In the genomic region with DNA sequence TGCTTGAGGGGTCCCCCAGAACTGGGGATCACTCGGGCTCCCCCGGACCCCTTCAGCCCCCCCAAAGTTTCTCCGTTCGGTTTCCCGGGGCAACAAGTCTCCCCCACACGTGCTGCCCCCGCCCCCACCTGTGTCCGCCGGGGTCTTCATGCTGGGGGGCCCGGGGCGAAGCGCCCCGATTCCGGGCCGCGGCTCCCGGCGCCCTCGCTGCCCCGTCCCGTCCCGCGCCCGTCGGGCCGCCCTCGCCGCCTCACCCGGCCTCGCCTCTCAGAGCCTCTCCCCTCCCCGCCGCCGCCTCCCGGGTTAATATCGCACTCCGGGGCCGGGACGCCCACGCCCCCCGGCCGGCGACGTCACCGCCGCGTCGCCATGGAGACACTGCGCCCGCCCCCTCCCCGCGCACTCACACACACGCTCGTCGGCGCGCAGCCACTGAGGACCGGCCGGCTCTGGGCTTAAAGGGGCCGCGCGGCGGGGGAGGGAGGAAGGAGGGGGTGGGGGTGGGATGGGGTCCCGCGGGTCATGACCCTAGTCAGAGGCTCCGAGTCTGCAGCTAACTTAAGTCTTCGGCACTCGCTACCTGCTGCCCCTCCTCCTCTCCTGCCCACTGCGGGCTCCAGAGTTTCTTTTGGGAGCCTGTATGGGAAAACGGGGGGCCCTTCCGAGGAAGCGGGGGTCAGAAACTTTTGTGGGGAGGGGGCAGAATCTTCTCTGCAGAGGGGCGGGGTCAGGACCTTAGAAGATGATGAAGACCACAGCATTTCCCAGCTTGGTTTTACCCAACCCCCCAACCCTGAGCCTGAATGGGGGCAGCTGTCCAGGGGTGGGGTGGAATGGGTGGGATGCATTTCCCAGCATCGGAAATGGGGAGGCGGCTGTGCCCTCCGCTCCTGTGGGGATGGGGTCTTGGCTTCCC, we compare ENCODE assay signal across 1 cellular context.
TF ChIP-seq lines count a peak whose summit lies in the region.

A gene (minus strand): TSS at position 279 of the 916 bp plus-strand sequence. CDS start 129 bp downstream, at position 150.

TF ChIP-seq in K562, 482 proteins besides CTCF, POLR2A, EP300 and RAD21 (continued from another document and continues in another):
- TF ChIP-seq, protein P1, sequence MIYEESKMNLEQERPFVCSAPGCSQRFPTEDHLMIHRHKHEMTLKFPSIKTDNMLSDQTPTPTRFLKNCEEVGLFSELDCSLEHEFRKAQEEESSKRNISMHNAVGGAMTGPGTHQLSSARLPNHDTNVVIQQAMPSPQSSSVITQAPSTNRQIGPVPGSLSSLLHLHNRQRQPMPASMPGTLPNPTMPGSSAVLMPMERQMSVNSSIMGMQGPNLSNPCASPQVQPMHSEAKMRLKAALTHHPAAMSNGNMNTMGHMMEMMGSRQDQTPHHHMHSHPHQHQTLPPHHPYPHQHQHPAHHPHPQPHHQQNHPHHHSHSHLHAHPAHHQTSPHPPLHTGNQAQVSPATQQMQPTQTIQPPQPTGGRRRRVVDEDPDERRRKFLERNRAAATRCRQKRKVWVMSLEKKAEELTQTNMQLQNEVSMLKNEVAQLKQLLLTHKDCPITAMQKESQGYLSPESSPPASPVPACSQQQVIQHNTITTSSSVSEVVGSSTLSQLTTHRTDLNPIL (CRISPR knock-in tag; IDR thresholded peaks at IDR 0.05) = no peak
- TF ChIP-seq CHD1 (IDR thresholded peaks at IDR 0.05; ENCODE audit: low read length) (peak; percentile 63), CEBPG (CRISPR knock-in tag; IDR thresholded peaks at IDR 0.05) (no peak), CEBPG (tag; conservative IDR thresholded peaks at IDR 0.05 in 1 of 2, IDR thresholded peaks at IDR 0.05 in 1 of 2) (no peak), ERF (CRISPR knock-in tag; IDR thresholded peaks at IDR 0.05) (no peak), KAT8 (IDR thresholded peaks at IDR 0.05; ENCODE audit: low read depth) (no peak), ZBTB1 (CRISPR knock-in tag; IDR thresholded peaks at IDR 0.05; ENCODE audit: borderline replicate concordance, low read depth) (no peak), TAF7 (tag; IDR thresholded peaks at IDR 0.05) (no peak), ZFP30 (CRISPR knock-in tag; IDR thresholded peaks at IDR 0.05; ENCODE audit: borderline replicate concordance) (no peak), POLR2G (IDR thresholded peaks at IDR 0.05; ENCODE audit: low read depth, low read length) (peak; percentile 94), XRCC5 (IDR thresholded peaks at IDR 0.05; ENCODE audit: low read depth, low read length) (no peak), MCM3 (IDR thresholded peaks at IDR 0.05) (no peak), SMARCC2 (IDR thresholded peaks at IDR 0.05; ENCODE audit: low read depth) (no peak), DACH1 (IDR thresholded peaks at IDR 0.05; ENCODE audit: partially characterized antibody) (no peak), GTF2E2 (tag; IDR thresholded peaks at IDR 0.05) (no peak), EGR1 (conservative IDR thresholded peaks at IDR 0.05) (peak; percentile 98), HDAC8 (tag; IDR thresholded peaks at IDR 0.05) (no peak), PURB (CRISPR knock-in tag; IDR thresholded peaks at IDR 0.05; ENCODE audit: low read depth) (no peak), PRPF4 (IDR thresholded peaks at IDR 0.05; ENCODE audit: insufficient read depth, low read depth, low read length, poor library complexity, severe bottlenecking) (no peak), ZC3H11A (IDR thresholded peaks at IDR 0.05; ENCODE audit: low read depth, low read length) (no peak), GTF2F1 (IDR thresholded peaks at IDR 0.05; ENCODE audit: low read depth, low read length) (no peak), TOE1 (IDR thresholded peaks at IDR 0.05; ENCODE audit: borderline replicate concordance) (no peak), TOE1 (CRISPR knock-in tag; IDR thresholded peaks at IDR 0.05; ENCODE audit: borderline replicate concordance, low read depth) (no peak), KDM5B (IDR thresholded peaks at IDR 0.05; ENCODE audit: insufficient replicate concordance, low read depth, low read length) (no peak), SIN3A (IDR thresholded peaks at IDR 0.05; ENCODE audit: borderline replicate concordance in 2 of 2, control insufficient read depth in 1 of 2, low read depth in 2 of 2, low read length in 2 of 2) (peak; percentile 60 to 67; a peak in 2 of 4 replicates), ARNT (IDR thresholded peaks at IDR 0.05) (no peak), ZC3H4 (CRISPR knock-in tag; IDR thresholded peaks at IDR 0.05; ENCODE audit: borderline replicate concordance) (no peak), YY1 (IDR thresholded peaks at IDR 0.05; ENCODE audit: borderline replicate concordance in 1 of 3, control insufficient read depth in 1 of 3, extremely low read depth in 1 of 3, insufficient read depth in 3 of 3, insufficient read length in 1 of 3, insufficient replicate concordance in 2 of 3, low read depth in 1 of 3, low read length in 2 of 3) (peak in 2 of 3 experiments; percentile 65 to 78), EZH2 (IDR thresholded peaks at IDR 0.05; ENCODE audit: borderline replicate concordance, low read depth, low read length) (no peak), ETS2 (tag; IDR thresholded peaks at IDR 0.05; ENCODE audit: borderline replicate concordance, poor library complexity, severe bottlenecking) (no peak), EP400 (IDR thresholded peaks at IDR 0.05) (no peak), PTRF (tag; IDR thresholded peaks at IDR 0.05) (no peak), CBX5 (IDR thresholded peaks at IDR 0.05; ENCODE audit: borderline replicate concordance, low read depth) (no peak), ZNF57 (CRISPR knock-in tag; IDR thresholded peaks at IDR 0.05) (no peak), CTBP1 (IDR thresholded peaks at IDR 0.05; ENCODE audit: borderline replicate concordance) (peak; percentile 58; the same call in 1 of the 2 replicates), U2AF2 (optimal IDR thresholded peaks at IDR 0.05; ENCODE audit: low read depth, low read length) (no peak), JUNB (CRISPR knock-in tag; conservative IDR thresholded peaks at IDR 0.05) (no peak)
- TF ChIP-seq, protein P2, sequence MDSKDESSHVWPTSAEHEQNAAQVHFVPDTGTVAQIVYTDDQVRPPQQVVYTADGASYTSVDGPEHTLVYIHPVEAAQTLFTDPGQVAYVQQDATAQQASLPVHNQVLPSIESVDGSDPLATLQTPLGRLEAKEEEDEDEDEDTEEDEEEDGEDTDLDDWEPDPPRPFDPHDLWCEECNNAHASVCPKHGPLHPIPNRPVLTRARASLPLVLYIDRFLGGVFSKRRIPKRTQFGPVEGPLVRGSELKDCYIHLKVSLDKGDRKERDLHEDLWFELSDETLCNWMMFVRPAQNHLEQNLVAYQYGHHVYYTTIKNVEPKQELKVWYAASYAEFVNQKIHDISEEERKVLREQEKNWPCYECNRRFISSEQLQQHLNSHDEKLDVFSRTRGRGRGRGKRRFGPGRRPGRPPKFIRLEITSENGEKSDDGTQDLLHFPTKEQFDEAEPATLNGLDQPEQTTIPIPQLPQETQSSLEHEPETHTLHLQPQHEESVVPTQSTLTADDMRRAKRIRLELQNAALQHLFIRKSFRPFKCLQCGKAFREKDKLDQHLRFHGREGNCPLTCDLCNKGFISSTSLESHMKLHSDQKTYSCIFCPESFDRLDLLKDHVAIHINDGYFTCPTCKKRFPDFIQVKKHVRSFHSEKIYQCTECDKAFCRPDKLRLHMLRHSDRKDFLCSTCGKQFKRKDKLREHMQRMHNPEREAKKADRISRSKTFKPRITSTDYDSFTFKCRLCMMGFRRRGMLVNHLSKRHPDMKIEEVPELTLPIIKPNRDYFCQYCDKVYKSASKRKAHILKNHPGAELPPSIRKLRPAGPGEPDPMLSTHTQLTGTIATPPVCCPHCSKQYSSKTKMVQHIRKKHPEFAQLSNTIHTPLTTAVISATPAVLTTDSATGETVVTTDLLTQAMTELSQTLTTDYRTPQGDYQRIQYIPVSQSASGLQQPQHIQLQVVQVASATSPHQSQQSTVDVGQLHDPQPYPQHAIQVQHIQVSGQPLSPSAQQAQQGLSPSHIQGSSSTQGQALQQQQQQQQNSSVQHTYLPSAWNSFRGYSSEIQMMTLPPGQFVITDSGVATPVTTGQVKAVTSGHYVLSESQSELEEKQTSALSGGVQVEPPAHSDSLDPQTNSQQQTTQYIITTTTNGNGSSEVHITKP (IDR thresholded peaks at IDR 0.05; ENCODE audit: partially characterized antibody) = no peak
- TF ChIP-seq, protein P3, sequence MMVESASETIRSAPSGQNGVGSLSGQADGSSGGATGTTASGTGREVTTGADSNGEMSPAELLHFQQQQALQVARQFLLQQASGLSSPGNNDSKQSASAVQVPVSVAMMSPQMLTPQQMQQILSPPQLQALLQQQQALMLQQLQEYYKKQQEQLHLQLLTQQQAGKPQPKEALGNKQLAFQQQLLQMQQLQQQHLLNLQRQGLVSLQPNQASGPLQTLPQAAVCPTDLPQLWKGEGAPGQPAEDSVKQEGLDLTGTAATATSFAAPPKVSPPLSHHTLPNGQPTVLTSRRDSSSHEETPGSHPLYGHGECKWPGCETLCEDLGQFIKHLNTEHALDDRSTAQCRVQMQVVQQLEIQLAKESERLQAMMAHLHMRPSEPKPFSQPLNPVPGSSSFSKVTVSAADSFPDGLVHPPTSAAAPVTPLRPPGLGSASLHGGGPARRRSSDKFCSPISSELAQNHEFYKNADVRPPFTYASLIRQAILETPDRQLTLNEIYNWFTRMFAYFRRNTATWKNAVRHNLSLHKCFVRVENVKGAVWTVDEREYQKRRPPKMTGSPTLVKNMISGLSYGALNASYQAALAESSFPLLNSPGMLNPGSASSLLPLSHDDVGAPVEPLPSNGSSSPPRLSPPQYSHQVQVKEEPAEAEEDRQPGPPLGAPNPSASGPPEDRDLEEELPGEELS (CRISPR knock-in tag; IDR thresholded peaks at IDR 0.05; ENCODE audit: borderline replicate concordance) = no peak
- TF ChIP-seq, protein P4, sequence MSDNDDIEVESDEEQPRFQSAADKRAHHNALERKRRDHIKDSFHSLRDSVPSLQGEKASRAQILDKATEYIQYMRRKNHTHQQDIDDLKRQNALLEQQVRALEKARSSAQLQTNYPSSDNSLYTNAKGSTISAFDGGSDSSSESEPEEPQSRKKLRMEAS (CRISPR knock-in tag; IDR thresholded peaks at IDR 0.05) = peak; percentile 35; the same call in 1 of the 2 replicates
- TF ChIP-seq, protein P5, sequence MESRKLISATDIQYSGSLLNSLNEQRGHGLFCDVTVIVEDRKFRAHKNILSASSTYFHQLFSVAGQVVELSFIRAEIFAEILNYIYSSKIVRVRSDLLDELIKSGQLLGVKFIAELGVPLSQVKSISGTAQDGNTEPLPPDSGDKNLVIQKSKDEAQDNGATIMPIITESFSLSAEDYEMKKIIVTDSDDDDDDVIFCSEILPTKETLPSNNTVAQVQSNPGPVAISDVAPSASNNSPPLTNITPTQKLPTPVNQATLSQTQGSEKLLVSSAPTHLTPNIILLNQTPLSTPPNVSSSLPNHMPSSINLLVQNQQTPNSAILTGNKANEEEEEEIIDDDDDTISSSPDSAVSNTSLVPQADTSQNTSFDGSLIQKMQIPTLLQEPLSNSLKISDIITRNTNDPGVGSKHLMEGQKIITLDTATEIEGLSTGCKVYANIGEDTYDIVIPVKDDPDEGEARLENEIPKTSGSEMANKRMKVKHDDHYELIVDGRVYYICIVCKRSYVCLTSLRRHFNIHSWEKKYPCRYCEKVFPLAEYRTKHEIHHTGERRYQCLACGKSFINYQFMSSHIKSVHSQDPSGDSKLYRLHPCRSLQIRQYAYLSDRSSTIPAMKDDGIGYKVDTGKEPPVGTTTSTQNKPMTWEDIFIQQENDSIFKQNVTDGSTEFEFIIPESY (CRISPR knock-in tag; IDR thresholded peaks at IDR 0.05) = no peak
- TF ChIP-seq, protein P6, sequence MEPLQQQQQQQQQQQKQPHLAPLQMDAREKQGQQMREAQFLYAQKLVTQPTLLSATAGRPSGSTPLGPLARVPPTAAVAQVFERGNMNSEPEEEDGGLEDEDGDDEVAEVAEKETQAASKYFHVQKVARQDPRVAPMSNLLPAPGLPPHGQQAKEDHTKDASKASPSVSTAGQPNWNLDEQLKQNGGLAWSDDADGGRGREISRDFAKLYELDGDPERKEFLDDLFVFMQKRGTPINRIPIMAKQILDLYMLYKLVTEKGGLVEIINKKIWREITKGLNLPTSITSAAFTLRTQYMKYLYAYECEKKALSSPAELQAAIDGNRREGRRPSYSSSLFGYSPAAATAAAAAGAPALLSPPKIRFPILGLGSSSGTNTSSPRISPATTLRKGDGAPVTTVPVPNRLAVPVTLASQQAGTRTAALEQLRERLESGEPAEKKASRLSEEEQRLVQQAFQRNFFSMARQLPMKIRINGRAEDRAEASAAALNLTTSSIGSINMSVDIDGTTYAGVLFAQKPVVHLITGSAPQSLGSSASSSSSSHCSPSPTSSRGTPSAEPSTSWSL (CRISPR knock-in tag; IDR thresholded peaks at IDR 0.05; ENCODE audit: borderline replicate concordance) = no peak
- TF ChIP-seq, protein P7, sequence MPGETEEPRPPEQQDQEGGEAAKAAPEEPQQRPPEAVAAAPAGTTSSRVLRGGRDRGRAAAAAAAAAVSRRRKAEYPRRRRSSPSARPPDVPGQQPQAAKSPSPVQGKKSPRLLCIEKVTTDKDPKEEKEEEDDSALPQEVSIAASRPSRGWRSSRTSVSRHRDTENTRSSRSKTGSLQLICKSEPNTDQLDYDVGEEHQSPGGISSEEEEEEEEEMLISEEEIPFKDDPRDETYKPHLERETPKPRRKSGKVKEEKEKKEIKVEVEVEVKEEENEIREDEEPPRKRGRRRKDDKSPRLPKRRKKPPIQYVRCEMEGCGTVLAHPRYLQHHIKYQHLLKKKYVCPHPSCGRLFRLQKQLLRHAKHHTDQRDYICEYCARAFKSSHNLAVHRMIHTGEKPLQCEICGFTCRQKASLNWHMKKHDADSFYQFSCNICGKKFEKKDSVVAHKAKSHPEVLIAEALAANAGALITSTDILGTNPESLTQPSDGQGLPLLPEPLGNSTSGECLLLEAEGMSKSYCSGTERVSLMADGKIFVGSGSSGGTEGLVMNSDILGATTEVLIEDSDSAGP (CRISPR knock-in tag; IDR thresholded peaks at IDR 0.05) = peak; percentile 92
